Comparison of ENCODE assay signal across 24 cellular contexts in genomic region chr2:155692108-155692507, GRCh38.
DNase-seq lines count a peak whose midpoint lies in the region; ATAC-seq, FAIRE-seq and TF ChIP-seq lines count a peak whose summit lies in the region.
"Had no signal": no experiment of that assay in that cellular context is flagged by ENCODE, and none has a peak within 500 bp of the region (broad histone marks: within the 10 kb centered on the region; RNA-seq: fewer than 3 reads in every experiment).

No MANE protein-coding gene starts in this region.

- CTCF ChIA-PET in K562 (lab: Yijun Ruan, JAX; ENCODE audit: low intra/inter-chr PET ratio), result no interaction called here
- CTCF ChIA-PET in Caco-2 (lab: Charles Lee), result no interaction called here

- no peak for TF ChIP-seq CTCF in K562 (IDR thresholded peaks at IDR 0.05 in 2 of 3, conservative IDR thresholded peaks at IDR 0.05 in 1 of 3; ENCODE audit: insufficient read depth in 2 of 3, low read depth in 1 of 3, low read length in 3 of 3)
- TF ChIP-seq CTCF in testis (IDR thresholded peaks at IDR 0.05), result no peak
- no peak for TF ChIP-seq CTCF in Caco-2 (IDR thresholded peaks at IDR 0.05; ENCODE audit: insufficient read depth in 1 of 2, low read depth in 1 of 2, low read length in 1 of 2, severe bottlenecking in 1 of 2, unreplicated experiment in 1 of 2)

- no peaks in the 10 kb centered on the region for H3K79me2 ChIP-seq in K562 (ENCODE audit: control insufficient read depth, insufficient read depth, low read length)

- no peaks in the 10 kb centered on the region for H3K9me1 ChIP-seq in K562 (ENCODE audit: control insufficient read depth, insufficient read depth, low read length)

- no peak overlapping the region for H3K9ac ChIP-seq in K562 (ENCODE audit: insufficient read depth in 1 of 2, low read depth in 2 of 2, low read length in 2 of 2)
- H3K9ac ChIP-seq: BLaER1 treated with 17β-estradiol and CSF1 and Interleukin-3, amounts not matched to agents 10 nM and 100 nM had no signal

- intact Hi-C loops in K562 (cut with micrococcal nuclease), result no loop called here
- intact Hi-C loops in testis (cut with DNase I; ENCODE audit: low total_unique reads), result no loop called here
- intact Hi-C loops in Caco-2 (cut with micrococcal nuclease; ENCODE audit: unreplicated experiment), result no loop called here

- H3K27me3 ChIP-seq in K562 (ENCODE audit: control insufficient read depth in 2 of 2, insufficient read depth in 2 of 2, low read length in 2 of 2) (no peaks in the 10 kb centered on the region), muscle layer of duodenum (ENCODE audit: low read depth, low read length) (no peaks in the 10 kb centered on the region), testis (no peaks in the 10 kb centered on the region), Caco-2 (replicated peaks; ENCODE audit: control insufficient read depth, insufficient read depth, low read length) (no peaks in the 10 kb centered on the region)
- H3K27me3 ChIP-seq: BLaER1 treated with 17β-estradiol and CSF1 and Interleukin-3, amounts not matched to agents 10 nM and 100 nM; SJSA1 had no signal

- no peaks in the 10 kb centered on the region for H3K36me3 Mint-ChIP-seq in Caco-2 (ENCODE audit: insufficient read depth, unreplicated experiment)
- H3K36me3 Mint-ChIP-seq: CD8-positive, alpha-beta T cell; IgD-negative memory B cell had no signal

- peak; percentile 6 for FAIRE-seq in K562 (lab: Jason Lieb, UNC)
- FAIRE-seq: A204.1, GM12891, GM19239, RCC 7860 had no signal

- H4K20me1 ChIP-seq in K562 (replicated peaks; ENCODE audit: control insufficient read depth, insufficient read depth, low read length), result no peaks in the 10 kb centered on the region
- H4K20me1 ChIP-seq: BLaER1 treated with 17β-estradiol and CSF1 and Interleukin-3, amounts not matched to agents 10 nM and 100 nM had no signal

- no peaks in the 10 kb centered on the region for H3K4me1 Mint-ChIP-seq in Caco-2 (ENCODE audit: low read depth, unreplicated experiment)

- in situ Hi-C loops in K562 (cut with MboI), result no loop called here

- TF ChIP-seq RAD21 in K562 (CRISPR knock-in tag; conservative IDR thresholded peaks at IDR 0.05 in 1 of 2, IDR thresholded peaks at IDR 0.05 in 1 of 2), result no peak

- H3K4me2 ChIP-seq in K562 (ENCODE audit: insufficient read depth, low read length), result no peak overlapping the region

- TF ChIP-seq EP300 in K562 (IDR thresholded peaks at IDR 0.05; ENCODE audit: low read length), result no peak

- H3K4me3 ChIP-seq in K562 (no peak overlapping the region), muscle layer of duodenum (ENCODE audit: low read depth in 1 of 2, low read length in 2 of 2) (no peak overlapping the region), testis (no peak overlapping the region), Caco-2 (ENCODE audit: low read depth, low read length) (no peak overlapping the region)
- H3K4me3 ChIP-seq: BLaER1 treated with 17β-estradiol and CSF1 and Interleukin-3, amounts not matched to agents 10 nM and 100 nM; SJSA1 had no signal

- no peak overlapping the region for H3K27ac Mint-ChIP-seq in Caco-2 (ENCODE audit: unreplicated experiment)
- H3K27ac Mint-ChIP-seq: CD8-positive, alpha-beta T cell; IgD-negative memory B cell had no signal

- H3K9me3 Mint-ChIP-seq in Caco-2 (ENCODE audit: unreplicated experiment), result no peaks in the 10 kb centered on the region
- H3K9me3 Mint-ChIP-seq: CD8-positive, alpha-beta T cell had no signal

- H3K4me1 ChIP-seq in K562 (replicated peaks in 1 of 2; ENCODE audit: control insufficient read depth in 2 of 2, insufficient read depth in 2 of 2, low read length in 2 of 2), result no peaks in the 10 kb centered on the region
- H3K4me1 ChIP-seq in muscle layer of duodenum (ENCODE audit: control insufficient read depth in 1 of 2, insufficient read depth in 2 of 2, low read length in 2 of 2), result no peaks in the 10 kb centered on the region
- H3K4me1 ChIP-seq in testis, result no peaks in the 10 kb centered on the region
- no peaks in the 10 kb centered on the region for H3K4me1 ChIP-seq in Caco-2
- H3K4me1 ChIP-seq: SJSA1 had no signal

- no peak overlapping the region for H2AFZ ChIP-seq in K562 (ENCODE audit: low read depth, low read length)

- DNase-seq in SKM-1 treated with dmso at 0.1 percent for 144 hours (lab: John Stamatoyannopoulos, UW; ENCODE audit: unreplicated experiment), result peak; percentile 13
- DNase-seq in SKM-1 (lab: John Stamatoyannopoulos, UW; ENCODE audit: unreplicated experiment), result no peak
- no peak for DNase-seq in K562 (ENCODE audit: extremely low read depth in 1 of 4, low spot score in 3 of 4)
- no peak for DNase-seq in activated effector memory CD4-positive, alpha-beta T cell treated with anti-CD3 and anti-CD28 coated beads, Interleukin-2, amount 50 U/mL, for 16 hours
- no peak for DNase-seq in testis
- DNase-seq in Caco-2, result no peak
- DNase-seq: AML-193; CD8-positive, alpha-beta T cell; DMS 273 treated with DMSO at 0.1 percent for 48 hours; DMS79; GF-D8; NCI-H1105 treated with DMSO at 0.1 percent for 48 hours; NCI-H2029; NCI-H526 treated with DMSO at 0.1 percent for 48 hours had no signal

- H3K27ac ChIP-seq in K562 (ENCODE audit: extremely low read depth, low read depth, low read length) (no peak overlapping the region), muscle layer of duodenum (ENCODE audit: low read length) (peak overlapping the region; percentile 21), testis (no peak overlapping the region)
- H3K27ac ChIP-seq: HL-60, SJSA1 had no signal

- H3K27me3 Mint-ChIP-seq in Caco-2 (ENCODE audit: insufficient read depth, unreplicated experiment), result peaks cover 3% of the 10 kb centered on the region
- H3K27me3 Mint-ChIP-seq: IgD-negative memory B cell had no signal

- H3K36me3 ChIP-seq in K562 (ENCODE audit: control insufficient read depth, insufficient read depth, low read length) (no peaks in the 10 kb centered on the region), muscle layer of duodenum (ENCODE audit: control insufficient read depth in 1 of 2, insufficient read depth in 2 of 2, low read length in 2 of 2) (no peaks in the 10 kb centered on the region), testis (ENCODE audit: low read depth, missing control alignments) (no peaks in the 10 kb centered on the region), Caco-2 (ENCODE audit: control insufficient read depth, insufficient read depth, low read length) (no peaks in the 10 kb centered on the region)
- H3K36me3 ChIP-seq: BLaER1 treated with 17β-estradiol and CSF1 and Interleukin-3, amounts not matched to agents 10 nM and 100 nM; SJSA1 had no signal

- no peak for TF ChIP-seq POLR2A in K562 (conservative IDR thresholded peaks at IDR 0.05)
- TF ChIP-seq POLR2A in testis (IDR thresholded peaks at IDR 0.05), result no peak

- no peak for ATAC-seq in K562
- ATAC-seq: CD8-positive, alpha-beta T cell; HCT116 had no signal

- BruUV-seq in K562 (replicated peaks; lab: Mats Ljungman, UMichigan) (no TSS peak), Caco-2 (replicated peaks; lab: Mats Ljungman, UMichigan) (no TSS peak)

- POLR2A ChIA-PET in K562 (lab: Yijun Ruan, JAX), result no interaction called here
- POLR2A ChIA-PET in Caco-2 (lab: Charles Lee), result no interaction called here

- H3K4me3 Mint-ChIP-seq in Caco-2 (ENCODE audit: unreplicated experiment), result no peak overlapping the region
- H3K4me3 Mint-ChIP-seq: CD8-positive, alpha-beta T cell; IgD-negative memory B cell had no signal

- H3K9me3 ChIP-seq in K562 (replicated peaks; ENCODE audit: control insufficient read depth, insufficient read depth, low read depth, low read length), result no peaks in the 10 kb centered on the region
- H3K9me3 ChIP-seq in muscle layer of duodenum (ENCODE audit: control insufficient read depth in 1 of 2, low read length in 2 of 2), result no peaks in the 10 kb centered on the region
- no peaks in the 10 kb centered on the region for H3K9me3 ChIP-seq in testis
- no peaks in the 10 kb centered on the region for H3K9me3 ChIP-seq in Caco-2
- H3K9me3 ChIP-seq: BLaER1 treated with 17β-estradiol and CSF1 and Interleukin-3, amounts not matched to agents 10 nM and 100 nM; SJSA1 had no signal

TF ChIP-seq in K562, 482 proteins besides CTCF, POLR2A, EP300 and RAD21:
- TF ChIP-seq SNRNP70 (optimal IDR thresholded peaks at IDR 0.05; ENCODE audit: low read depth, low read length) (no peak), MEF2D (tag; conservative IDR thresholded peaks at IDR 0.05; ENCODE audit: low read depth) (no peak), KDM5B (IDR thresholded peaks at IDR 0.05; ENCODE audit: insufficient replicate concordance, low read depth, low read length) (no peak), TCF7L2 (IDR thresholded peaks at IDR 0.05; ENCODE audit: low read depth, low read length) (no peak), SREBF1 (IDR thresholded peaks at IDR 0.05; ENCODE audit: borderline replicate concordance, low read depth, low read length) (no peak)
